In the genomic region with DNA sequence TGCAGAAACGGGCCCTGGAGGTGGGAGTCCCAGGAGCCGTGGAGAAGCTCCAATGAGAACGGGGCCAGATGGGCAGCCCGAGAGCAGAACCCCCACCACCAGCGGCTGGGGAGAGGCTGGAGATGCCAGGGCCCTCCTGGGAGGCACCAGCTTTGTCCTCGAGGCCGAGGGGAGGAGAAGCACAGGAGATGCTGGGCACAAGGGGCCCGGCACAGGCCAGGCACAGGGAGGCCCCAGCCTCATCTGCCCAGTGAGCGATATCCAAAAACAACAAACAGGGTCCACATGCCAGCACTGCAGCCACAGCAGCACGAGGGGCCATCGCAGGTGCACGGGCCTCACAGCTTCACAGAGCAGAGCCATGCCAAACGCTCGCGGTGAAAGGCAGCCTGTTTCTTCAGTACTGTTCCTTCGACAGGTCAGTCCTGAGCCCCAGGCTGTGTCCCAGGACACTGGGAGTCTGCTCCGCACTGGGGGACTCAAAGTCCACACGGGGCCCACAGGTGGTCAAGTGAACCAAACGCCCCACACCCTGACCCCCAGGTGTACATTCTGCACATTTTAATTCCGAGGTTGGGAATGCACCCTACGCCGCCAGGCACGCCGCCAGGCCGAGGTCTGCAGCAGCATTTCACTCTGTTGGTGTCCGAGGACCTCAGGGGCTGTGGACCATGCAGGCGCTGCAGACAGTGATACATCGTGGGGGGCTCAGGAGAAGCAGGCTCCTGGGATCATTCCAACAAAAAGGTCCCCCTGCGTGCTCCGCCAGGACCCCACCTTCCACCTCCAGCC, we compare ENCODE assay signal across 11 cellular contexts. TPM values are rescaled to one million over a fixed set of nuclear protein-coding genes. Genes with fewer than 3 reads are reported as not detected.
A peak's percentile ranks its signal among the peaks of the same experiment; 100 is the strongest.
DNase-seq lines count a peak whose midpoint lies in the region; ATAC-seq and TF ChIP-seq lines count a peak whose summit lies in the region.
"Had no signal": no experiment of that assay in that cellular context is flagged by ENCODE, and none has a peak within 500 bp of the region (broad histone marks: within the 10 kb centered on the region; RNA-seq: fewer than 3 reads in every experiment).

No MANE protein-coding gene starts in this region.

- ATAC-seq in GM23338 = peak; percentile 5
- no peak for ATAC-seq in activated CD8-positive, alpha-beta memory T cell treated with anti-CD3 and anti-CD28 coated beads, Interleukin-2, amount 10 ng/mL, durations not matched to agents 7 days and 5 days
- ATAC-seq in GM21360 (IDR thresholded peaks at IDR 0.05; ENCODE audit: unreplicated experiment) = no peak

- H3K9me3 ChIP-seq in spleen = no peaks in the 10 kb centered on the region

- H3K36me3 ChIP-seq in GM23338 (ENCODE audit: insufficient read depth) (peaks cover 7% of the 10 kb centered on the region; the same call in 1 of the 2 replicates), spleen (peaks cover 0 to 92% (median 54%) of the 10 kb centered on the region in 6 donors)

- CTCF ChIA-PET in activated CD8-positive, alpha-beta memory T cell treated with anti-CD3 and anti-CD28 coated beads, Interleukin-2, amount 10 ng/mL, durations not matched to agents 7 days and 5 days (lab: Charles Lee) = no interaction called here

- H2AFZ ChIP-seq in GM23338 = no peak overlapping the region

- H3K27me3 ChIP-seq in GM23338 (ENCODE audit: insufficient read depth) (no peaks in the 10 kb centered on the region), spleen (replicated peaks in 1 of 7) (no peaks in the 10 kb centered on the region)

- TF ChIP-seq POLR2A in spleen (IDR thresholded peaks at IDR 0.05) = no peak

- H3F3A ChIP-seq in GM23338 (replicated peaks; ENCODE audit: low read depth) = peaks cover 30% of the 10 kb centered on the region

- 82 to 86% (median 84%) methylated on average over 22 to 30 of the region's 30 CpGs for whole genome bisulfite sequencing in spleen, 5 donors

- H3K4me3 ChIP-seq in GM23338 (peak overlapping the region; percentile 34; the same call in 1 of the 2 replicates), spleen (peak overlapping the region in 1 of 8 donors; percentile 46)
- H3K4me3 ChIP-seq: SK-N-MC had no signal

- H3K4me3 Mint-ChIP-seq in GM23338 = peak overlapping the region; percentile 65
- H3K4me3 Mint-ChIP-seq in activated CD8-positive, alpha-beta memory T cell treated with anti-CD3 and anti-CD28 coated beads, Interleukin-2, amount 10 ng/mL, durations not matched to agents 7 days and 5 days = no peak overlapping the region
- peak overlapping the region; percentile 77 to 96 (median 83) for H3K4me3 Mint-ChIP-seq in immature natural killer cell

- H3K79me2 ChIP-seq in GM23338 (replicated peaks; ENCODE audit: insufficient read depth) = peaks cover 88% of the 10 kb centered on the region

- peak overlapping the region; percentile 71 for H3K4me2 ChIP-seq in GM23338

- peaks cover 83% of the 10 kb centered on the region for H3K4me1 Mint-ChIP-seq in GM23338
- peaks cover 30% of the 10 kb centered on the region for H3K4me1 Mint-ChIP-seq in activated CD8-positive, alpha-beta memory T cell treated with anti-CD3 and anti-CD28 coated beads, Interleukin-2, amount 10 ng/mL, durations not matched to agents 7 days and 5 days
- H3K4me1 Mint-ChIP-seq in immature natural killer cell = peaks cover 93 to 98% of the 10 kb centered on the region in 2 donors

- H4K20me1 ChIP-seq in GM23338 (replicated peaks; ENCODE audit: insufficient read depth) = peaks cover 16% of the 10 kb centered on the region; the same call in 1 of the 2 replicates

- no peaks in the 10 kb centered on the region for H3K9me2 ChIP-seq in GM23338 (ENCODE audit: insufficient read depth)

- H3K4me1 ChIP-seq in GM23338 (ENCODE audit: insufficient read depth) = peaks cover 68% of the 10 kb centered on the region
- H3K4me1 ChIP-seq in spleen = peaks cover 44 to 98% (median 78%) of the 10 kb centered on the region in 6 donors

- H3K9me3 Mint-ChIP-seq in GM23338 (no peaks in the 10 kb centered on the region; the same call in 2 of the 3 replicates), immature natural killer cell (no peaks in the 10 kb centered on the region)
- H3K9me3 Mint-ChIP-seq in activated CD8-positive, alpha-beta memory T cell treated with anti-CD3 and anti-CD28 coated beads, Interleukin-2, amount 10 ng/mL, durations not matched to agents 7 days and 5 days (ENCODE audit: low read depth) = no peaks in the 10 kb centered on the region

- DNase-seq in GM23338 (ENCODE audit: low spot score) (peak; percentile 49), immature natural killer cell (peak in 1 of 3 donors; percentile 0), spleen (peak; percentile 75), NCI-H748 treated with DMSO at 0.1 percent for 48 hours (lab: John Stamatoyannopoulos, UW) (no peak), NK-92 (lab: John Stamatoyannopoulos, UW; ENCODE audit: unreplicated experiment) (no peak), GF-D8 (lab: John Stamatoyannopoulos, UW) (no peak)
- DNase-seq in activated CD8-positive, alpha-beta memory T cell treated with anti-CD3 and anti-CD28 coated beads, Interleukin-2, amount 10 ng/mL, durations not matched to agents 7 days and 5 days = peak; percentile 37
- DNase-seq: DMS 273 treated with DMSO at 0.1 percent for 48 hours, kidney glomerular epithelial cell had no signal

- peak overlapping the region; percentile 99 for H3K27ac ChIP-seq in GM23338 (ENCODE audit: low read depth)
- peak overlapping the region in 7 of 8 donors; percentile 40 to 86 (median 61) for H3K27ac ChIP-seq in spleen
- H3K27ac ChIP-seq: SK-N-MC had no signal

- H3K27me3 Mint-ChIP-seq in GM23338 (ENCODE audit: insufficient read depth, low read depth, poor library complexity) = peaks cover 42% of the 10 kb centered on the region
- no peaks in the 10 kb centered on the region for H3K27me3 Mint-ChIP-seq in activated CD8-positive, alpha-beta memory T cell treated with anti-CD3 and anti-CD28 coated beads, Interleukin-2, amount 10 ng/mL, durations not matched to agents 7 days and 5 days
- H3K27me3 Mint-ChIP-seq in immature natural killer cell (ENCODE audit: low read depth in 3 of 3) = peaks cover 29 to 60% (median 39%) of the 10 kb centered on the region in 3 donors

- TF ChIP-seq CTCF in GM23338 (conservative IDR thresholded peaks at IDR 0.05; ENCODE audit: low read depth in 2 of 2) (no peak), spleen (IDR thresholded peaks at IDR 0.05 in 8 of 11, conservative IDR thresholded peaks at IDR 0.05 in 3 of 11) (no peak)

- H3K36me3 Mint-ChIP-seq in GM23338 (ENCODE audit: low read depth) = peaks cover 55% of the 10 kb centered on the region
- peaks cover 12% of the 10 kb centered on the region for H3K36me3 Mint-ChIP-seq in activated CD8-positive, alpha-beta memory T cell treated with anti-CD3 and anti-CD28 coated beads, Interleukin-2, amount 10 ng/mL, durations not matched to agents 7 days and 5 days
- H3K36me3 Mint-ChIP-seq in immature natural killer cell = peaks cover 18 to 36% (median 25%) of the 10 kb centered on the region in 3 donors

- intact Hi-C loops in spleen (cut with DNase I; ENCODE audit: low total_unique reads) = no loop called here

- H3K27ac Mint-ChIP-seq in GM23338 (peak overlapping the region; percentile 99), immature natural killer cell (peak overlapping the region; percentile 94 to 100 (median 98))
- H3K27ac Mint-ChIP-seq in activated CD8-positive, alpha-beta memory T cell treated with anti-CD3 and anti-CD28 coated beads, Interleukin-2, amount 10 ng/mL, durations not matched to agents 7 days and 5 days = no peak overlapping the region

TF ChIP-seq in GM23338, 12 proteins besides CTCF, POLR2A, EP300 and RAD21 (continues in another document):
- TF ChIP-seq, protein P1, sequence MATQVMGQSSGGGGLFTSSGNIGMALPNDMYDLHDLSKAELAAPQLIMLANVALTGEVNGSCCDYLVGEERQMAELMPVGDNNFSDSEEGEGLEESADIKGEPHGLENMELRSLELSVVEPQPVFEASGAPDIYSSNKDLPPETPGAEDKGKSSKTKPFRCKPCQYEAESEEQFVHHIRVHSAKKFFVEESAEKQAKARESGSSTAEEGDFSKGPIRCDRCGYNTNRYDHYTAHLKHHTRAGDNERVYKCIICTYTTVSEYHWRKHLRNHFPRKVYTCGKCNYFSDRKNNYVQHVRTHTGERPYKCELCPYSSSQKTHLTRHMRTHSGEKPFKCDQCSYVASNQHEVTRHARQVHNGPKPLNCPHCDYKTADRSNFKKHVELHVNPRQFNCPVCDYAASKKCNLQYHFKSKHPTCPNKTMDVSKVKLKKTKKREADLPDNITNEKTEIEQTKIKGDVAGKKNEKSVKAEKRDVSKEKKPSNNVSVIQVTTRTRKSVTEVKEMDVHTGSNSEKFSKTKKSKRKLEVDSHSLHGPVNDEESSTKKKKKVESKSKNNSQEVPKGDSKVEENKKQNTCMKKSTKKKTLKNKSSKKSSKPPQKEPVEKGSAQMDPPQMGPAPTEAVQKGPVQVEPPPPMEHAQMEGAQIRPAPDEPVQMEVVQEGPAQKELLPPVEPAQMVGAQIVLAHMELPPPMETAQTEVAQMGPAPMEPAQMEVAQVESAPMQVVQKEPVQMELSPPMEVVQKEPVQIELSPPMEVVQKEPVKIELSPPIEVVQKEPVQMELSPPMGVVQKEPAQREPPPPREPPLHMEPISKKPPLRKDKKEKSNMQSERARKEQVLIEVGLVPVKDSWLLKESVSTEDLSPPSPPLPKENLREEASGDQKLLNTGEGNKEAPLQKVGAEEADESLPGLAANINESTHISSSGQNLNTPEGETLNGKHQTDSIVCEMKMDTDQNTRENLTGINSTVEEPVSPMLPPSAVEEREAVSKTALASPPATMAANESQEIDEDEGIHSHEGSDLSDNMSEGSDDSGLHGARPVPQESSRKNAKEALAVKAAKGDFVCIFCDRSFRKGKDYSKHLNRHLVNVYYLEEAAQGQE (IDR thresholded peaks at IDR 0.05; ENCODE audit: unreplicated experiment) = no peak
- no peak for TF ChIP-seq NANOG (IDR thresholded peaks at IDR 0.05; ENCODE audit: borderline replicate concordance)
- TF ChIP-seq EZH2 (IDR thresholded peaks at IDR 0.05; ENCODE audit: low read depth, unreplicated experiment) = no peak
- TF ChIP-seq POLR2AphosphoS5 (IDR thresholded peaks at IDR 0.05; ENCODE audit: low read depth) = no peak; the same call in 1 of the 2 replicates

RNA-seq across cellular contexts. Expression of a gene that starts 9.5 kb away (rescaled TPM):
- 255 and 263 TPM in 2 replicates for total RNA-seq in GM23338 (2014; rRNA removed; shearing (Covaris generic))
- polyA plus RNA-seq in GM23338 (2016; fragmentation: Nextera tagmentation; extraction: Ambion mirVana) (75.0 and 78.0 TPM in 2 replicates), immature natural killer cell (100 to 1,000 TPM; 107 to 255 (median 144) TPM), spleen (100 to 1,000 TPM in 1 of 3 donors, 10 to 100 TPM in 2; 52.2 to 123 (median 94.8) TPM)
- 10 to 100 TPM; 83.8 to 85.3 TPM for total RNA-seq in activated CD8-positive, alpha-beta memory T cell treated with anti-CD3 and anti-CD28 coated beads, Interleukin-2, amount 10 ng/mL, durations not matched to agents 7 days and 5 days
- total RNA-seq in spleen = 100 to 1,000 TPM; 126 to 322 (median 223) TPM

Comparison
In these comparisons a context has a peak if more than half of its experiments do, and no peak if none do; other contexts are left out.
1. DNase-seq: peak in GM23338 (single experiment), activated CD8-positive, alpha-beta memory T cell treated with anti-CD3 and anti-CD28 coated beads, Interleukin-2, amount 10 ng/mL, durations not matched to agents 7 days and 5 days (single experiment) and spleen (single experiment); none in NCI-H748 treated with DMSO at 0.1 percent for 48 hours (single experiment), NK-92 (single experiment) and GF-D8 (single experiment).